Comparison of ENCODE assay signal across 8 cellular contexts in the genomic region with DNA sequence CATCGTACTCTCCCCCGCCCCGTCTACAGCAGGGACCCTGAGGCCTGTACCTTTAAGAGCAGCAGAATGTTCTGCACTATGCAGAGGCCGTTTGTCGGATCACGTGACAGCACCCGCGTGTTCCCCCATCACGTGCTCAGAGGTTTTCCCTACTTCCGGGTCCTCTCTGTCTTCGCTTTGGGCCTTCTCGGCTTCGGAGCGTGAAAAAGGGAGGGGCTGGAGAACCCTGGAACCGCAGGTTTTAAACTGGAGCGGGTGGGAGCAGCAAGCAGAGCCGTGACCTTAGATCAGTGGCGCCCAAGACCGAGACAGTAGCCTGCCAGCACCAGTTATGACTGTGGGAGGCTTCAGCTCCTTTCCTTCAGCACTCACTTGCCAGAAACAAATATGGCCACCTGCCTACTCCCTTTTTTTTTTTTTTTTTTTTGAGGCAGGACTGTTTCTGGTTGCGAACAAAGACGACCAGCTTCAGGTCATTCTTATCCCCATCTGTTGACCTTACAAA. TPM values are rescaled to one million over a fixed set of nuclear protein-coding genes. Genes with fewer than 3 reads are reported as not detected.
DNase-seq lines count a peak whose midpoint lies in the region; ATAC-seq and TF ChIP-seq lines count a peak whose summit lies in the region.

Gene CLN3, minus strand, starts transcription at position 105 of the 505 bp plus-strand sequence. CDS start 315 bp downstream, outside the sequence.

- H3K36me3 ChIP-seq in right atrium auricular region (peaks cover 7% of the 10 kb centered on the region), prostate gland (peaks cover 3 to 6% of the 10 kb centered on the region in 2 donors)

- H3K4me3 ChIP-seq in right atrium auricular region (peak within 1 kb of the TSS; percentile 98), prostate gland (peak within 1 kb of the TSS; percentile 73 to 95)

- TF ChIP-seq CTCF in right atrium auricular region (IDR thresholded peaks at IDR 0.05) (no peak), prostate gland (IDR thresholded peaks at IDR 0.05) (no peak)

- intact Hi-C loops in prostate gland (cut with DNase I) = loop anchor here (5.0 to 10.0 kb wide), 3 partner anchors 45 to 123 kb away; partner anchors contain the start of genes NUPR1, SGF29 and SULT1A1

- TF ChIP-seq POLR2A in GM15510 (IDR thresholded peaks at IDR 0.05; ENCODE audit: borderline replicate concordance, extremely low read depth, insufficient read length) (peak; percentile 26), prostate gland (IDR thresholded peaks at IDR 0.05) (peak; percentile 50)

- H3K27me3 ChIP-seq in right atrium auricular region (no peaks in the 10 kb centered on the region), prostate gland (replicated peaks; ENCODE audit: insufficient read depth) (no peaks in the 10 kb centered on the region)

- peak; percentile 45 for DNase-seq in NCI-H187 treated with DMSO at 0.1 percent for 48 hours (lab: John Stamatoyannopoulos, UW)
- DNase-seq in T-helper 2 cell = peak; percentile 55 to 98 (median 81)
- peak; percentile 96 for DNase-seq in right atrium auricular region (ENCODE audit: low spot score)
- DNase-seq in prostate gland (ENCODE audit: low spot score) = peak; percentile 91
- peak; percentile 95 for DNase-seq in ureter (ENCODE audit: low spot score)

- H3K27ac ChIP-seq in angular gyrus (ENCODE audit: low read depth, low read length) (peak within 1 kb of the TSS; percentile 100), right atrium auricular region (peak within 1 kb of the TSS; percentile 94 to 96), prostate gland (peak within 1 kb of the TSS; percentile 91 to 94)

- H3K4me1 ChIP-seq in right atrium auricular region (peaks cover 0 to 7% of the 10 kb centered on the region in 2 donors), prostate gland (replicated peaks) (no peaks in the 10 kb centered on the region)

- ATAC-seq in HG02885 (IDR thresholded peaks at IDR 0.05; ENCODE audit: poor library complexity, unreplicated experiment) = peak; percentile 83

- 1% methylated on average over 21 of the region's 21 CpGs for WGBS in prostate gland

- H3K9me3 ChIP-seq in right atrium auricular region (no peaks in the 10 kb centered on the region), prostate gland (no peaks in the 10 kb centered on the region)

RNA-seq across cellular contexts. Expression of gene CLN3, which starts in this region (rescaled TPM):
- total RNA-seq in right atrium auricular region = 10 to 100 TPM; 16.5 to 16.9 TPM
- 10 to 100 TPM; 30.6 to 47.3 TPM for total RNA-seq in prostate gland
- total RNA-seq in ureter = 47.0 TPM

Comparison
In these comparisons a context has a peak if more than half of its experiments do, and no peak if none do; other contexts are left out.
1. Peak in every context shown above with its lines: DNase-seq, ATAC-seq, H3K4me3 ChIP-seq and H3K27ac ChIP-seq.
2. DNase-seq: peak in every context shown above with its lines; median percentile 96 in right atrium auricular region; 95 in ureter; 91 in prostate gland; 81 in T-helper 2 cell; 45 in NCI-H187 treated with DMSO at 0.1 percent for 48 hours.